Comparison of ENCODE assay signal across 8 cellular contexts in genomic region chr21:38159355-38159754, GRCh38.
DNase-seq lines count a peak whose midpoint lies in the region; ATAC-seq and TF ChIP-seq lines count a peak whose summit lies in the region.

No MANE protein-coding gene starts in this region.

- no peaks in the 10 kb centered on the region for H3K9me3 Mint-ChIP-seq in activated naive CD4-positive, alpha-beta T cell treated with anti-CD3 and anti-CD28 coated beads, Interleukin-2, amount 50 U/mL, for 72 hours
- H3K9me3 Mint-ChIP-seq in effector memory CD8-positive, alpha-beta T cell: no peaks in the 10 kb centered on the region

- H3F3A ChIP-seq in smooth muscle cell (ENCODE audit: low read depth): no peaks in the 10 kb centered on the region

- peaks cover 0 to 14% of the 10 kb centered on the region in 2 donors for H3K27me3 Mint-ChIP-seq in effector memory CD8-positive, alpha-beta T cell

- H3K9ac ChIP-seq in KMS-11 (no peak overlapping the region), smooth muscle cell (ENCODE audit: low read depth) (no peak overlapping the region)

- H3K36me3 ChIP-seq in KMS-11 (ENCODE audit: insufficient read depth): no peaks in the 10 kb centered on the region
- no peaks in the 10 kb centered on the region for H3K36me3 ChIP-seq in SJCRH30
- no peaks in the 10 kb centered on the region for H3K36me3 ChIP-seq in right atrium auricular region
- H3K36me3 ChIP-seq in smooth muscle cell (ENCODE audit: low read depth): no peaks in the 10 kb centered on the region

- H3K9me3 ChIP-seq in SJCRH30 (replicated peaks) (no peaks in the 10 kb centered on the region), right atrium auricular region (no peaks in the 10 kb centered on the region), smooth muscle cell (replicated peaks; ENCODE audit: low read depth) (no peaks in the 10 kb centered on the region)

- H3K4me1 Mint-ChIP-seq in effector memory CD8-positive, alpha-beta T cell (ENCODE audit: low read depth in 2 of 2): no peaks in the 10 kb centered on the region

- peak; percentile 20 for DNase-seq in GDM1 (lab: John Stamatoyannopoulos, UW)
- DNase-seq in SJCRH30: peak; percentile 68 to 73
- DNase-seq in activated naive CD4-positive, alpha-beta T cell treated with anti-CD3 and anti-CD28 coated beads, Interleukin-2, amount 50 U/mL, for 72 hours (ENCODE audit: low spot score in 2 of 2): peak in 1 of 2 donors; percentile 70
- peak; percentile 72 for DNase-seq in right atrium auricular region (ENCODE audit: low spot score)
- no peak for DNase-seq in smooth muscle cell (lab: John Stamatoyannopoulos, UW; ENCODE audit: unreplicated experiment)
- DNase-seq in effector memory CD8-positive, alpha-beta T cell: no peak

- H3K36me3 Mint-ChIP-seq in activated naive CD4-positive, alpha-beta T cell treated with anti-CD3 and anti-CD28 coated beads, Interleukin-2, amount 50 U/mL, for 72 hours: no peaks in the 10 kb centered on the region
- no peaks in the 10 kb centered on the region for H3K36me3 Mint-ChIP-seq in effector memory CD8-positive, alpha-beta T cell (ENCODE audit: insufficient read depth)

- H3K27me3 ChIP-seq in KMS-11 (ENCODE audit: insufficient read depth, low read depth) (no peaks in the 10 kb centered on the region), SJCRH30 (peaks cover 3% of the 10 kb centered on the region; the same call in 1 of the 2 replicates), right atrium auricular region (no peaks in the 10 kb centered on the region), smooth muscle cell (ENCODE audit: low read depth) (no peaks in the 10 kb centered on the region)

- H2AFZ ChIP-seq in KMS-11 (ENCODE audit: low read depth): no peak overlapping the region
- no peak overlapping the region for H2AFZ ChIP-seq in smooth muscle cell (ENCODE audit: low read depth)

- no peak overlapping the region for H3K4me3 Mint-ChIP-seq in effector memory CD8-positive, alpha-beta T cell

- no peak overlapping the region for H3K4me2 ChIP-seq in KMS-11
- peak overlapping the region; percentile 18 for H3K4me2 ChIP-seq in smooth muscle cell

- H3K27ac Mint-ChIP-seq in activated naive CD4-positive, alpha-beta T cell treated with anti-CD3 and anti-CD28 coated beads, Interleukin-2, amount 50 U/mL, for 72 hours: no peak overlapping the region
- no peak overlapping the region for H3K27ac Mint-ChIP-seq in effector memory CD8-positive, alpha-beta T cell

- H3K27ac ChIP-seq in KMS-11: no peak overlapping the region
- H3K27ac ChIP-seq in SJCRH30: no peak overlapping the region
- no peak overlapping the region for H3K27ac ChIP-seq in right atrium auricular region
- H3K27ac ChIP-seq in smooth muscle cell (ENCODE audit: low read depth): peak overlapping the region; percentile 42

- no peaks in the 10 kb centered on the region for H4K20me1 ChIP-seq in KMS-11 (ENCODE audit: insufficient read depth)
- H4K20me1 ChIP-seq in smooth muscle cell (ENCODE audit: low read depth): no peaks in the 10 kb centered on the region

- no peaks in the 10 kb centered on the region for H3K79me2 ChIP-seq in KMS-11 (ENCODE audit: insufficient read depth, low read depth)
- H3K79me2 ChIP-seq in smooth muscle cell (ENCODE audit: low read depth): no peaks in the 10 kb centered on the region

- no peaks in the 10 kb centered on the region for H3K4me1 ChIP-seq in KMS-11 (ENCODE audit: low read depth, poor library complexity, severe bottlenecking)
- no peaks in the 10 kb centered on the region for H3K4me1 ChIP-seq in SJCRH30
- H3K4me1 ChIP-seq in right atrium auricular region: no peaks in the 10 kb centered on the region
- no peaks in the 10 kb centered on the region for H3K4me1 ChIP-seq in smooth muscle cell (ENCODE audit: low read depth)

- peak; percentile 44 to 71 for ATAC-seq in activated naive CD4-positive, alpha-beta T cell treated with anti-CD3 and anti-CD28 coated beads, Interleukin-2, amount 50 U/mL, for 72 hours
- no peak for ATAC-seq in effector memory CD8-positive, alpha-beta T cell (replicated peaks)
- ATAC-seq in GM18870 (IDR thresholded peaks at IDR 0.05; ENCODE audit: unreplicated experiment): no peak

- TF ChIP-seq CTCF in KMS-11 (conservative IDR thresholded peaks at IDR 0.05; ENCODE audit: low read depth, low read length) (peak; percentile 95), right atrium auricular region (IDR thresholded peaks at IDR 0.05) (peak; percentile 68 to 87), smooth muscle cell (IDR thresholded peaks at IDR 0.05; ENCODE audit: borderline replicate concordance, insufficient read depth, poor library complexity, severe bottlenecking) (peak; percentile 93)

- no peak overlapping the region for H3K4me3 ChIP-seq in KMS-11 (IDR thresholded peaks at IDR 0.05; ENCODE audit: insufficient read depth, low read depth, low read length)
- H3K4me3 ChIP-seq in SJCRH30: no peak overlapping the region
- no peak overlapping the region for H3K4me3 ChIP-seq in right atrium auricular region
- H3K4me3 ChIP-seq in smooth muscle cell: no peak overlapping the region

- WGBS in smooth muscle cell (ENCODE audit: low lambda C conversion rate): 22% methylated on average over 3 of the region's 3 CpGs

Comparison
In these comparisons a context has a peak if more than half of its experiments do, and no peak if none do; other contexts are left out.
1. DNase-seq: peak in GDM1 (single experiment), SJCRH30 (2 of 2) and right atrium auricular region (single experiment); none in smooth muscle cell (single experiment) and effector memory CD8-positive, alpha-beta T cell (0 of 3).
2. ATAC-seq: peak in activated naive CD4-positive, alpha-beta T cell treated with anti-CD3 and anti-CD28 coated beads, Interleukin-2, amount 50 U/mL, for 72 hours (2 of 2); none in effector memory CD8-positive, alpha-beta T cell (single experiment) and GM18870 (single experiment).
3. Peak in every context shown above with its lines, with median percentiles within 50 percentile points of each other: CTCF ChIP-seq.